Comparison of ENCODE assay signal across 18 cellular contexts in genomic region chr1:78035121-78035520, GRCh38. TPM values are rescaled to one million over a fixed set of nuclear protein-coding genes. Genes with fewer than 3 reads are reported as not detected.
DNase-seq lines count a peak whose midpoint lies in the region; ATAC-seq and TF ChIP-seq lines count a peak whose summit lies in the region.
"Had no signal": no experiment of that assay in that cellular context is flagged by ENCODE, and none has a peak within 500 bp of the region (broad histone marks: within the 10 kb centered on the region; RNA-seq: fewer than 3 reads in every experiment).

No MANE protein-coding gene starts in this region.

- H3K4me1 Mint-ChIP-seq in CD8-positive, alpha-beta memory T cell: no peaks in the 10 kb centered on the region

- CTCF ChIA-PET in CD8-positive, alpha-beta memory T cell (lab: Charles Lee): no interaction called here

- H3K9me2 ChIP-seq in GM23248 (ENCODE audit: insufficient read depth): no peaks in the 10 kb centered on the region; the same call in 1 of the 2 replicates

- H3K9me3 Mint-ChIP-seq in CD8-positive, alpha-beta memory T cell: no peaks in the 10 kb centered on the region

- H3K4me1 ChIP-seq in GM23248 (ENCODE audit: insufficient read depth): no peaks in the 10 kb centered on the region
- H3K4me1 ChIP-seq in CD8-positive, alpha-beta memory T cell (ENCODE audit: insufficient read depth, low read length): no peaks in the 10 kb centered on the region

- H3K9ac ChIP-seq in GM23248: no peak overlapping the region

- no peak overlapping the region for H3K4me2 ChIP-seq in GM23248 (ENCODE audit: unreplicated experiment)

- POLR2A ChIA-PET in CD8-positive, alpha-beta memory T cell (lab: Charles Lee): no interaction called here

- H3K36me3 ChIP-seq in GM23248 (ENCODE audit: low read depth): no peaks in the 10 kb centered on the region
- no peaks in the 10 kb centered on the region for H3K36me3 ChIP-seq in CD8-positive, alpha-beta memory T cell (ENCODE audit: insufficient read depth, low read length)

- H2AFZ ChIP-seq in GM23248: no peak overlapping the region

- in situ Hi-C loops in GM23248 (cut with MboI): no loop called here

- peaks cover 0 to 2% (median 0%) of the 10 kb centered on the region in 3 donors for H3K36me3 Mint-ChIP-seq in CD8-positive, alpha-beta memory T cell

- no peaks in the 10 kb centered on the region for H3K27me3 ChIP-seq in GM23248 (replicated peaks; ENCODE audit: insufficient read depth)
- no peaks in the 10 kb centered on the region for H3K27me3 ChIP-seq in CD8-positive, alpha-beta memory T cell (ENCODE audit: insufficient read depth, low read length, poor library complexity, severe bottlenecking)

- WGBS in GM23248 (ENCODE audit: low coverage in 1 of 2, low lambda C conversion rate in 2 of 2, missing lambda C conversion rate in 2 of 2), 2 experiments: 97% methylated on average over 2 of the region's 2 CpGs

- no peaks in the 10 kb centered on the region for H3K79me2 ChIP-seq in GM23248 (ENCODE audit: insufficient read depth)

- no peaks in the 10 kb centered on the region for H4K20me1 ChIP-seq in GM23248 (ENCODE audit: insufficient read depth)

- no peak for ATAC-seq in HG02610 (IDR thresholded peaks at IDR 0.05; ENCODE audit: unreplicated experiment)
- ATAC-seq: Right ventricle myocardium inferior had no signal

- no peaks in the 10 kb centered on the region for H3F3A ChIP-seq in GM23248 (ENCODE audit: insufficient read depth)

- no peak overlapping the region for H3K4me3 Mint-ChIP-seq in CD8-positive, alpha-beta memory T cell

- DNase-seq in GM23248: peak; percentile 19
- DNase-seq in NCI-H526 treated with DMSO at 0.1 percent for 48 hours (lab: John Stamatoyannopoulos, UW): peak; percentile 48
- DNase-seq in fibroblast of mammary gland (ENCODE audit: low read depth): peak; percentile 61
- DNase-seq in skeletal muscle cell (ENCODE audit: low read depth): peak; percentile 29
- DNase-seq in CD8-positive, alpha-beta memory T cell: no peak
- DNase-seq in NCI-H1417 treated with DMSO at 0.1 percent for 48 hours (lab: John Stamatoyannopoulos, UW): no peak
- DNase-seq: DMS79 treated with DMSO at 0.1 percent for 48 hours, HCEC 1CT, NCI-H1048, NCI-H146, NCI-H2081, NCI-H446 treated with DMSO at 0.1 percent for 48 hours, NCI-H774 had no signal

- no peak overlapping the region for H3K27ac ChIP-seq in GM23248
- H3K27ac ChIP-seq in CD8-positive, alpha-beta memory T cell (ENCODE audit: low read depth, low read length): no peak overlapping the region
- H3K27ac ChIP-seq: C4-2B had no signal

- no peak for TF ChIP-seq CTCF in fibroblast of mammary gland (conservative IDR thresholded peaks at IDR 0.05; ENCODE audit: control insufficient read depth, insufficient read depth, low read depth, low read length)

- no peak overlapping the region for H3K4me3 ChIP-seq in GM23248
- no peak overlapping the region for H3K4me3 ChIP-seq in fibroblast of mammary gland (ENCODE audit: control insufficient read depth, low read depth, low read length)
- H3K4me3 ChIP-seq in skeletal muscle cell (ENCODE audit: low read depth, low read length): no peak overlapping the region
- H3K4me3 ChIP-seq in CD8-positive, alpha-beta memory T cell (ENCODE audit: low read length): no peak overlapping the region

- H3K9me3 ChIP-seq in GM23248 (ENCODE audit: low read depth): no peaks in the 10 kb centered on the region
- no peaks in the 10 kb centered on the region for H3K9me3 ChIP-seq in CD8-positive, alpha-beta memory T cell (ENCODE audit: low read length)

- peaks cover 14 to 20% of the 10 kb centered on the region in 2 donors for H3K27me3 Mint-ChIP-seq in CD8-positive, alpha-beta memory T cell

- H3K27ac Mint-ChIP-seq in CD8-positive, alpha-beta memory T cell: no peak overlapping the region

RNA-seq across cellular contexts. Expression of gene GIPC2, which starts 10.6 kb away (rescaled TPM):
- 0.32 and 0.51 TPM in 2 replicates for total RNA-seq in GM23248 (2014; rRNA removed; shearing (Covaris generic))
- 0.68 and 0.75 TPM in 2 replicates for polyA plus RNA-seq in GM23248 (2016; fragmentation: Nextera tagmentation; extraction: Ambion mirVana)
- total RNA-seq in CD8-positive, alpha-beta memory T cell: under 1 TPM; 0.24 to 0.35 TPM
- polyA plus RNA-seq in CD8-positive, alpha-beta memory T cell: 0.40 TPM
- total RNA-seq: OCI-LY7, SK-MEL-5 had no signal

RNA-seq across cellular contexts. Expression of gene DNAJB4, which starts 30.4 kb away (rescaled TPM):
- 125 and 133 TPM in 2 replicates for total RNA-seq in GM23248 (2014; rRNA removed; shearing (Covaris generic))
- 147 and 151 TPM in 2 replicates for polyA plus RNA-seq in GM23248 (2016; fragmentation: Nextera tagmentation; extraction: Ambion mirVana)
- 10 to 100 TPM in 1 of 2 experiments, 1 to 10 TPM in 1; 8.1 to 10.6 TPM for total RNA-seq in CD8-positive, alpha-beta memory T cell
- polyA plus RNA-seq in CD8-positive, alpha-beta memory T cell: 5.3 TPM

RNA-seq across cellular contexts. Expression of gene FUBP1, which starts 56.2 kb away (rescaled TPM):
- total RNA-seq in GM23248 (2014; rRNA removed; shearing (Covaris generic)): 59.1 and 69.9 TPM in 2 replicates
- 48.4 and 52.2 TPM in 2 replicates for polyA plus RNA-seq in GM23248 (2016; fragmentation: Nextera tagmentation; extraction: Ambion mirVana)
- 100 to 1,000 TPM; 215 to 217 TPM for total RNA-seq in CD8-positive, alpha-beta memory T cell
- polyA plus RNA-seq in CD8-positive, alpha-beta memory T cell: 54.6 TPM

Comparison
In these comparisons a context has a peak if more than half of its experiments do, and no peak if none do; other contexts are left out.
1. DNase-seq: peak in GM23248 (single experiment), NCI-H526 treated with DMSO at 0.1 percent for 48 hours (single experiment), fibroblast of mammary gland (single experiment) and skeletal muscle cell (single experiment); none in CD8-positive, alpha-beta memory T cell (0 of 5) and NCI-H1417 treated with DMSO at 0.1 percent for 48 hours (single experiment).
2. RNA of gene DNAJB4, which starts 30.4 kb away (total RNA-seq): 125 to 133 TPM in GM23248; 8.1 to 10.6 TPM in CD8-positive, alpha-beta memory T cell; every median in the first group is over 10 times any median in the second.